11 cellular contexts compared by ENCODE assay signal in the genomic region with DNA sequence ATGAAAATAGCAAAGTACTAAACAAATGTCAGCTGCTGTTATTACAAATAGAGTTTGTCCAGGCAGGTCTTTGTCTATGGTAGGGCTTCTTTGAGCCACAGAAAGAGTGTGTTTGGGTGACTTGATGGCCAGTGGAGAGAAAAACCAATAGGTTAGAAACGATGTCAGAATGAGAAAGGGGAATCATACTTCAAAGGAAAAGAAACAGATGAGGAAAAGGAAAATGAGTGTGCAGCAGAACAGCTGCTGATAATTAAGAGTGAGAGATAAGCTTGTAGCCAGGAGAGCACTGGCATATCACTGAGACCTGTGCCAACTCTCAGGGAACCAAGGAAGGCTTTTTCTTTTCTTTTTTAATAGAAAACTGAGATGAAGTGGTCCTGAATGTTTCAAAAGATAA.
DNase-seq lines count a peak whose midpoint lies in the region; ATAC-seq and TF ChIP-seq lines count a peak whose summit lies in the region.
"Had no signal": no experiment of that assay in that cellular context is flagged by ENCODE, and none has a peak within 500 bp of the region (broad histone marks: within the 10 kb centered on the region; RNA-seq: fewer than 3 reads in every experiment).

No MANE protein-coding gene starts in this region.

- ATAC-seq in GM18508 (IDR thresholded peaks at IDR 0.05; ENCODE audit: insufficient read depth, unreplicated experiment) (peak; percentile 88), HG02678 (IDR thresholded peaks at IDR 0.05; ENCODE audit: unreplicated experiment) (peak; percentile 72)
- ATAC-seq: WTC11 had no signal

- no peaks in the 10 kb centered on the region for H3K27me3 ChIP-seq in Loucy (ENCODE audit: insufficient read depth, low read length, poor library complexity, severe bottlenecking)
- no peaks in the 10 kb centered on the region for H3K27me3 ChIP-seq in tibial nerve

- peak overlapping the region; percentile 61 for H3K27ac Mint-ChIP-seq in dendritic cell treated with granulocyte-macrophage colony-stimulating factor and Interleukin-4, amounts not matched to agents 40 ng/mL and 50 ng/mL, for 4 days
- H3K27ac Mint-ChIP-seq: activated T-helper 1 cell treated with anti-CD3 and anti-CD28 coated beads, Interleukin-12 subunit alpha, Interleukin-12 subunit beta, Interleukin-2, Interleukin-4 antibody, amounts not matched to agents 30 ng/mL and 10 ng/mL and 1 ng/mL, durations not matched to agents 14 hours and 24 hours and 36 hours; WTC11 had no signal

- H3K4me1 ChIP-seq in Loucy (ENCODE audit: insufficient read depth, low read length, poor library complexity, severe bottlenecking) (no peaks in the 10 kb centered on the region), tibial nerve (peaks cover 0 to 71% (median 21%) of the 10 kb centered on the region in 4 donors)

- no peaks in the 10 kb centered on the region for H4K20me1 ChIP-seq in Loucy (ENCODE audit: insufficient read depth, low read length, poor library complexity, severe bottlenecking)

- intact Hi-C loops in dendritic cell treated with granulocyte-macrophage colony-stimulating factor and Interleukin-4, amounts not matched to agents 40 ng/mL and 50 ng/mL, for 4 days (cut with micrococcal nuclease), result no loop called here

- TF ChIP-seq POLR2A in tibial nerve (IDR thresholded peaks at IDR 0.05), result no peak

- DNase-seq in foreskin fibroblast, result no peak
- no peak for DNase-seq in tibial nerve (ENCODE audit: low spot score in 2 of 2)
- no peak for DNase-seq in NCI-H146 treated with DMSO at 0.1 percent for 48 hours (lab: John Stamatoyannopoulos, UW; ENCODE audit: unreplicated experiment)
- DNase-seq in NCI-H2171 treated with DMSO at 0.1 percent for 48 hours (lab: John Stamatoyannopoulos, UW), result no peak
- DNase-seq: left ventricle myocardium inferior had no signal

- no peaks in the 10 kb centered on the region for H3F3A ChIP-seq in Loucy (ENCODE audit: low read depth)

- 0 out of 2 replicates have a peak overlapping the region, but pooled peaks have one; percentile 41 for H2AFZ ChIP-seq in Loucy (ENCODE audit: low read length)

- no peak for TF ChIP-seq CTCF in Loucy (conservative IDR thresholded peaks at IDR 0.05; ENCODE audit: low read length)
- TF ChIP-seq CTCF in foreskin fibroblast (IDR thresholded peaks at IDR 0.05; ENCODE audit: low read depth, low read length), result no peak
- TF ChIP-seq CTCF in tibial nerve (IDR thresholded peaks at IDR 0.05), result no peak

- H3K9me3 Mint-ChIP-seq in dendritic cell treated with granulocyte-macrophage colony-stimulating factor and Interleukin-4, amounts not matched to agents 40 ng/mL and 50 ng/mL, for 4 days, result peaks cover 12% of the 10 kb centered on the region
- H3K9me3 Mint-ChIP-seq: activated T-helper 1 cell treated with anti-CD3 and anti-CD28 coated beads, Interleukin-12 subunit alpha, Interleukin-12 subunit beta, Interleukin-2, Interleukin-4 antibody, amounts not matched to agents 30 ng/mL and 10 ng/mL and 1 ng/mL, durations not matched to agents 14 hours and 24 hours and 36 hours; WTC11 had no signal

- 36 to 59% methylated on average over 1 of the region's 1 CpG for WGBS in tibial nerve, 2 donors

- H3K9me3 ChIP-seq in Loucy (ENCODE audit: insufficient read depth, low read depth, low read length) (no peaks in the 10 kb centered on the region), tibial nerve (no peaks in the 10 kb centered on the region)
- H3K9me3 ChIP-seq: left ventricle myocardium inferior had no signal

- no peaks in the 10 kb centered on the region for H3K9me2 ChIP-seq in Loucy (replicated peaks; ENCODE audit: low read depth, low read length)

- TF ChIP-seq EP300 in tibial nerve (IDR thresholded peaks at IDR 0.05), result no peak

- H3K4me2 ChIP-seq in Loucy (ENCODE audit: low read depth, low read length, poor library complexity, severe bottlenecking), result no peak overlapping the region

- peaks cover 62% of the 10 kb centered on the region for H3K4me1 Mint-ChIP-seq in dendritic cell treated with granulocyte-macrophage colony-stimulating factor and Interleukin-4, amounts not matched to agents 40 ng/mL and 50 ng/mL, for 4 days (ENCODE audit: low read depth)

- H3K4me3 ChIP-seq in Loucy (ENCODE audit: low read length, poor library complexity, severe bottlenecking) (no peak overlapping the region), foreskin fibroblast (ENCODE audit: low read depth in 1 of 2, low read length in 2 of 2) (no peak overlapping the region), tibial nerve (no peak overlapping the region)
- H3K4me3 ChIP-seq: left ventricle myocardium inferior had no signal

- no peaks in the 10 kb centered on the region for H3K36me3 ChIP-seq in Loucy (ENCODE audit: insufficient read depth, low read length)
- no peaks in the 10 kb centered on the region for H3K36me3 ChIP-seq in tibial nerve
- H3K36me3 ChIP-seq: left ventricle myocardium inferior had no signal

- H3K27ac ChIP-seq in tibial nerve, result peak overlapping the region in 1 of 4 donors; percentile 37
- H3K27ac ChIP-seq: left ventricle myocardium inferior had no signal

- H3K4me3 Mint-ChIP-seq in dendritic cell treated with granulocyte-macrophage colony-stimulating factor and Interleukin-4, amounts not matched to agents 40 ng/mL and 50 ng/mL, for 4 days, result no peak overlapping the region
- H3K4me3 Mint-ChIP-seq: activated T-helper 1 cell treated with anti-CD3 and anti-CD28 coated beads, Interleukin-12 subunit alpha, Interleukin-12 subunit beta, Interleukin-2, Interleukin-4 antibody, amounts not matched to agents 30 ng/mL and 10 ng/mL and 1 ng/mL, durations not matched to agents 14 hours and 24 hours and 36 hours; WTC11 had no signal

- H3K79me2 ChIP-seq in Loucy (ENCODE audit: insufficient read depth, low read length), result no peaks in the 10 kb centered on the region

- H3K27me3 Mint-ChIP-seq in dendritic cell treated with granulocyte-macrophage colony-stimulating factor and Interleukin-4, amounts not matched to agents 40 ng/mL and 50 ng/mL, for 4 days, result no peaks in the 10 kb centered on the region

- peaks cover 11% of the 10 kb centered on the region for H3K36me3 Mint-ChIP-seq in dendritic cell treated with granulocyte-macrophage colony-stimulating factor and Interleukin-4, amounts not matched to agents 40 ng/mL and 50 ng/mL, for 4 days (ENCODE audit: low read depth)
- H3K36me3 Mint-ChIP-seq: WTC11 had no signal

- no peak overlapping the region for H3K9ac ChIP-seq in Loucy (ENCODE audit: low read depth, low read length, poor library complexity, severe bottlenecking)
